ENCODE assay signal across 8 cellular contexts in genomic region chr21:42063206-42063577, GRCh38. TPM values are rescaled to one million over a fixed set of nuclear protein-coding genes. Genes with fewer than 3 reads are reported as not detected.
DNase-seq lines count a peak whose midpoint lies in the region; ATAC-seq, FAIRE-seq and TF ChIP-seq lines count a peak whose summit lies in the region.

No MANE protein-coding gene starts in this region.

- H3K4me3 ChIP-seq in Karpas-422 (ENCODE audit: low read length): peak overlapping the region; percentile 61
- H3K4me3 ChIP-seq in neural progenitor cell: no peak overlapping the region

- peak overlapping the region; percentile 85 for H3K4me3 Mint-ChIP-seq in activated CD4-positive, alpha-beta T cell treated with anti-CD3 and anti-CD28 coated beads, Interleukin-2, amount 10 ng/mL, durations not matched to agents 7 days and 5 days
- H3K4me3 Mint-ChIP-seq in neural progenitor cell: no peak overlapping the region

- H3K27ac Mint-ChIP-seq in activated CD4-positive, alpha-beta T cell treated with anti-CD3 and anti-CD28 coated beads, Interleukin-2, amount 10 ng/mL, durations not matched to agents 7 days and 5 days: peak overlapping the region; percentile 100
- H3K27ac Mint-ChIP-seq in neural progenitor cell: peak overlapping the region; percentile 72

- H4K20me1 ChIP-seq in Karpas-422 (ENCODE audit: insufficient read depth, low read depth, low read length) (no peaks in the 10 kb centered on the region), neural progenitor cell (ENCODE audit: low read depth) (no peaks in the 10 kb centered on the region)

- H3K9me2 ChIP-seq in Karpas-422 (replicated peaks; ENCODE audit: insufficient read depth, low read length): no peaks in the 10 kb centered on the region

- FAIRE-seq in GM12891 (lab: Jason Lieb, UNC): no peak

- POLR2A ChIA-PET in activated CD4-positive, alpha-beta T cell treated with anti-CD3 and anti-CD28 coated beads, Interleukin-2, amount 10 ng/mL, durations not matched to agents 7 days and 5 days (lab: Charles Lee): no interaction called here

- peaks cover 67% of the 10 kb centered on the region for H3K4me1 Mint-ChIP-seq in activated CD4-positive, alpha-beta T cell treated with anti-CD3 and anti-CD28 coated beads, Interleukin-2, amount 10 ng/mL, durations not matched to agents 7 days and 5 days
- H3K4me1 Mint-ChIP-seq in neural progenitor cell: peaks cover 54% of the 10 kb centered on the region

- no peaks in the 10 kb centered on the region for H3K9me3 Mint-ChIP-seq in activated CD4-positive, alpha-beta T cell treated with anti-CD3 and anti-CD28 coated beads, Interleukin-2, amount 10 ng/mL, durations not matched to agents 7 days and 5 days
- no peaks in the 10 kb centered on the region for H3K9me3 Mint-ChIP-seq in neural progenitor cell

- H3F3A ChIP-seq in neural progenitor cell (ENCODE audit: low read depth): no peaks in the 10 kb centered on the region

- H3K79me2 ChIP-seq in Karpas-422 (ENCODE audit: low read length) (no peaks in the 10 kb centered on the region), neural progenitor cell (ENCODE audit: low read depth) (no peaks in the 10 kb centered on the region)

- no peak for TF ChIP-seq CTCF in neural progenitor cell (IDR thresholded peaks at IDR 0.05)

- CTCF ChIA-PET in activated CD4-positive, alpha-beta T cell treated with anti-CD3 and anti-CD28 coated beads, Interleukin-2, amount 10 ng/mL, durations not matched to agents 7 days and 5 days (lab: Charles Lee): interaction anchor here (1.3 to 1.5 kb wide), 2 partner anchors 15 to 45 kb away, joined by 3 to 4 read pairs; no protein-coding TSS in a partner anchor

- H3K4me1 ChIP-seq in Karpas-422 (ENCODE audit: low read length): peaks cover 54% of the 10 kb centered on the region
- peaks cover 20% of the 10 kb centered on the region for H3K4me1 ChIP-seq in neural progenitor cell

- H3K36me3 ChIP-seq in Karpas-422 (ENCODE audit: insufficient read depth, low read length) (no peaks in the 10 kb centered on the region), neural progenitor cell (no peaks in the 10 kb centered on the region)

- H3K9ac ChIP-seq in Karpas-422 (ENCODE audit: low read length) (peak overlapping the region; percentile 68), neural progenitor cell (no peak overlapping the region)

- H3K27me3 ChIP-seq in Karpas-422 (ENCODE audit: low read length): no peaks in the 10 kb centered on the region
- no peaks in the 10 kb centered on the region for H3K27me3 ChIP-seq in neural progenitor cell

- no peak for ATAC-seq in HG03457 (IDR thresholded peaks at IDR 0.05; ENCODE audit: unreplicated experiment)

- peaks cover 2% of the 10 kb centered on the region for H3K36me3 Mint-ChIP-seq in activated CD4-positive, alpha-beta T cell treated with anti-CD3 and anti-CD28 coated beads, Interleukin-2, amount 10 ng/mL, durations not matched to agents 7 days and 5 days (ENCODE audit: low read depth)
- H3K36me3 Mint-ChIP-seq in neural progenitor cell: no peaks in the 10 kb centered on the region

- H3K9me3 ChIP-seq in Karpas-422 (ENCODE audit: low read length) (no peaks in the 10 kb centered on the region), neural progenitor cell (ENCODE audit: low read depth) (no peaks in the 10 kb centered on the region)

- H2AFZ ChIP-seq in Karpas-422 (ENCODE audit: low read length) (no peak overlapping the region), neural progenitor cell (replicated peaks) (no peak overlapping the region)

- DNase-seq in GM12891 (ENCODE audit: insufficient read length, low spot score): no peak
- peak; percentile 73 for DNase-seq in Karpas-422
- peak; percentile 36 for DNase-seq in activated CD4-positive, alpha-beta T cell treated with anti-CD3 and anti-CD28 coated beads, Interleukin-2, amount 10 ng/mL, durations not matched to agents 7 days and 5 days
- DNase-seq in neural progenitor cell (ENCODE audit: low spot score): no peak
- no peak for DNase-seq in NCI-H226
- DNase-seq in stimulated activated CD4-positive, alpha-beta T cell treated with anti-CD3 and anti-CD28 coated beads, Interleukin-2, amount 100 ng/mL, for 48 hours: no peak
- DNase-seq in DMS114 treated with DMSO at 0.1 percent for 48 hours (lab: John Stamatoyannopoulos, UW; ENCODE audit: unreplicated experiment): no peak

- no peaks in the 10 kb centered on the region for H3K27me3 Mint-ChIP-seq in activated CD4-positive, alpha-beta T cell treated with anti-CD3 and anti-CD28 coated beads, Interleukin-2, amount 10 ng/mL, durations not matched to agents 7 days and 5 days
- peaks cover 12% of the 10 kb centered on the region for H3K27me3 Mint-ChIP-seq in neural progenitor cell (ENCODE audit: insufficient read depth, low read depth)

- H3K4me2 ChIP-seq in Karpas-422 (ENCODE audit: low read depth, low read length, poor library complexity, severe bottlenecking) (peak overlapping the region; percentile 82), neural progenitor cell (peak overlapping the region; percentile 19)

- no peak for TF ChIP-seq POLR2A in GM12891 (IDR thresholded peaks at IDR 0.05; ENCODE audit: low read depth, low read length)

- peak overlapping the region; percentile 92 for H3K27ac ChIP-seq in Karpas-422 (ENCODE audit: low read length)
- no peak overlapping the region for H3K27ac ChIP-seq in neural progenitor cell

TF ChIP-seq in GM12891, 5 proteins besides CTCF, POLR2A, EP300 and RAD21:
- no peak for TF ChIP-seq POLR2AphosphoS5 (IDR thresholded peaks at IDR 0.05; ENCODE audit: low read depth, low read length)
- no peak for TF ChIP-seq TAF1 (IDR thresholded peaks at IDR 0.05; ENCODE audit: low read depth, low read length)
- peak; percentile 17; the same call in 1 of the 2 replicates for TF ChIP-seq POU2F2 (IDR thresholded peaks at IDR 0.05; ENCODE audit: low read depth, low read length)
- TF ChIP-seq PAX5 (IDR thresholded peaks at IDR 0.05; ENCODE audit: insufficient read depth, low read length, severe bottlenecking): no peak
- peak; percentile 97 for TF ChIP-seq SPI1 (IDR thresholded peaks at IDR 0.05; ENCODE audit: low read depth, low read length)

RNA-seq across cellular contexts. Expression of gene UMODL1, which starts 7.9 kb away (rescaled TPM):
- 0.19 TPM for polyA plus RNA-seq in GM12891 (2012; ENCODE audit: low read depth, missing spikeins)
- 2.3 and 2.5 TPM in 2 replicates for total RNA-seq in Karpas-422 (2014; rRNA removed; shearing (Covaris generic); ENCODE audit: low replicate concordance)
- total RNA-seq in activated CD4-positive, alpha-beta T cell treated with anti-CD3 and anti-CD28 coated beads, Interleukin-2, amount 10 ng/mL, durations not matched to agents 7 days and 5 days: under 1 TPM; 0.10 to 0.21 TPM
- total RNA-seq in neural progenitor cell (ENCODE audit: low replicate concordance): 0.09 TPM in 1 of 2 replicates, not detected in the other

RNA-seq across cellular contexts. Expression of gene ZBTB21, which starts 53.0 kb away (rescaled TPM):
- polyA plus RNA-seq in GM12891 (2012; ENCODE audit: low read depth, missing spikeins): 6.1 TPM
- total RNA-seq in Karpas-422 (2014; rRNA removed; shearing (Covaris generic); ENCODE audit: low replicate concordance): 1.2 and 2.8 TPM in 2 replicates
- total RNA-seq in activated CD4-positive, alpha-beta T cell treated with anti-CD3 and anti-CD28 coated beads, Interleukin-2, amount 10 ng/mL, durations not matched to agents 7 days and 5 days: 10 to 100 TPM; 22.1 to 22.6 TPM
- total RNA-seq in neural progenitor cell (ENCODE audit: low replicate concordance): 24.2 and 25.3 TPM in 2 replicates

Comparison
In these comparisons a context has a peak if more than half of its experiments do, and no peak if none do; other contexts are left out.
1. DNase-seq: peak in Karpas-422 (single experiment) and activated CD4-positive, alpha-beta T cell treated with anti-CD3 and anti-CD28 coated beads, Interleukin-2, amount 10 ng/mL, durations not matched to agents 7 days and 5 days (single experiment); none in GM12891 (single experiment), neural progenitor cell (single experiment), NCI-H226 (single experiment), stimulated activated CD4-positive, alpha-beta T cell treated with anti-CD3 and anti-CD28 coated beads, Interleukin-2, amount 100 ng/mL, for 48 hours (0 of 2) and DMS114 treated with DMSO at 0.1 percent for 48 hours (single experiment).